8 cellular contexts compared by ENCODE assay signal in genomic region chrX:153928846-153929245, GRCh38. TPM values are rescaled to one million over a fixed set of nuclear protein-coding genes. Genes with fewer than 3 reads are reported as not detected.
DNase-seq lines count a peak whose midpoint lies in the region; ATAC-seq and TF ChIP-seq lines count a peak whose summit lies in the region.

No MANE protein-coding gene starts in this region.

- H3F3A ChIP-seq in neural cell (ENCODE audit: insufficient read depth, low read length, poor library complexity, severe bottlenecking): no peaks in the 10 kb centered on the region

- POLR2A ChIA-PET in CD4-positive, alpha-beta memory T cell (lab: Charles Lee; ENCODE audit: partially characterized antibody): interaction anchor here (0.9 to 20.6 kb wide), 10 partner anchors 10 to 134 kb away, joined by 3 to 447 read pairs (median 14); partner anchors contain the start of genes AVPR2, HCFC1, IDH3G and NAA10

- in situ Hi-C loops in astrocyte of the cerebellum (cut with HindIII; ENCODE audit: low sequenced_read_pairs): no loop called here

- H3K4me1 Mint-ChIP-seq in CD4-positive, alpha-beta memory T cell: peaks cover 6 to 63% (median 45%) of the 10 kb centered on the region in 4 donors

- peak overlapping the region; percentile 36 to 95 (median 88) for H3K4me3 Mint-ChIP-seq in CD4-positive, alpha-beta memory T cell

- no peak overlapping the region for H3K9ac ChIP-seq in HUES64 (ENCODE audit: low read depth, low read length)
- no peak overlapping the region for H3K9ac ChIP-seq in neural cell (ENCODE audit: low read length)

- peak overlapping the region; percentile 26 to 99 (median 90) for H3K27ac Mint-ChIP-seq in CD4-positive, alpha-beta memory T cell

- no peak overlapping the region for H3K4me3 ChIP-seq in CD4-positive, alpha-beta memory T cell (ENCODE audit: low read length in 2 of 2)
- peak overlapping the region; percentile 34; the same call in 1 of the 2 replicates for H3K4me3 ChIP-seq in HUES64 (ENCODE audit: low read length)
- H3K4me3 ChIP-seq in astrocyte of the cerebellum (ENCODE audit: low read depth, low read length): peak overlapping the region; percentile 24
- peak overlapping the region; percentile 49 for H3K4me3 ChIP-seq in neural cell (ENCODE audit: low read length)

- H3K4me1 ChIP-seq in CD4-positive, alpha-beta memory T cell (ENCODE audit: insufficient read depth, low read length): peaks cover 16% of the 10 kb centered on the region
- peaks cover 8% of the 10 kb centered on the region; the same call in 1 of the 2 replicates for H3K4me1 ChIP-seq in HUES64 (ENCODE audit: insufficient read depth, low read length)

- intact Hi-C loops in CD4-positive, alpha-beta memory T cell (cut with micrococcal nuclease): loop anchor here (1.0 kb wide), 2 partner anchors 135 to 205 kb away; partner anchors contain the start of genes ABCD1, BCAP31, IDH3G and SSR4

- no peaks in the 10 kb centered on the region for H4K20me1 ChIP-seq in neural cell (ENCODE audit: insufficient read depth)

- H3K9me3 ChIP-seq in CD4-positive, alpha-beta memory T cell (ENCODE audit: control insufficient read depth in 1 of 2, low read length in 2 of 2): no peaks in the 10 kb centered on the region
- H3K9me3 ChIP-seq in HUES64 (ENCODE audit: insufficient read depth, low read depth, low read length) (no peaks in the 10 kb centered on the region), neural cell (ENCODE audit: low read length) (no peaks in the 10 kb centered on the region)

- H3K36me3 ChIP-seq in CD4-positive, alpha-beta memory T cell (ENCODE audit: insufficient read depth, low read length): peaks cover 4% of the 10 kb centered on the region
- peaks cover 37% of the 10 kb centered on the region for H3K36me3 ChIP-seq in HUES64 (ENCODE audit: insufficient read depth, low read length)
- H3K36me3 ChIP-seq in neural cell (ENCODE audit: insufficient read depth, low read length): no peaks in the 10 kb centered on the region

- no peak for TF ChIP-seq EP300 in neural cell (conservative IDR thresholded peaks at IDR 0.05; ENCODE audit: poor library complexity, severe bottlenecking)

- 82% methylated on average over 8 of the region's 9 CpGs for WGBS in HUES64

- TF ChIP-seq CTCF in astrocyte of the cerebellum (IDR thresholded peaks at IDR 0.05; ENCODE audit: low read depth, low read length, missing control alignments): no peak
- no peak for TF ChIP-seq CTCF in neural cell (IDR thresholded peaks at IDR 0.05; ENCODE audit: poor library complexity, severe bottlenecking)

- no peak for TF ChIP-seq RAD21 in neural cell (conservative IDR thresholded peaks at IDR 0.05)

- H3K36me3 Mint-ChIP-seq in CD4-positive, alpha-beta memory T cell: peaks cover 5 to 24% of the 10 kb centered on the region in 2 donors

- H3K27ac ChIP-seq in CD4-positive, alpha-beta memory T cell (ENCODE audit: low read depth, low read length): peak overlapping the region; percentile 10
- no peak overlapping the region for H3K27ac ChIP-seq in HUES64 (ENCODE audit: low read depth, low read length)
- peak overlapping the region; percentile 64 for H3K27ac ChIP-seq in neural cell (ENCODE audit: low read length)

- ATAC-seq in GM21360 (IDR thresholded peaks at IDR 0.05; ENCODE audit: unreplicated experiment): no peak

- no peak overlapping the region for H3K4me2 ChIP-seq in neural cell (ENCODE audit: low read length)

- no peak overlapping the region for H2AFZ ChIP-seq in neural cell (ENCODE audit: low read depth, low read length)

- H3K9me3 Mint-ChIP-seq in CD4-positive, alpha-beta memory T cell: no peaks in the 10 kb centered on the region

- no peaks in the 10 kb centered on the region for H3K27me3 Mint-ChIP-seq in CD4-positive, alpha-beta memory T cell

- CTCF ChIA-PET in CD4-positive, alpha-beta memory T cell (lab: Charles Lee; ENCODE audit: partially characterized antibody): interaction anchor here (0.7 to 14.9 kb wide), 5 partner anchors 8 to 896 kb away, joined by 3 to 290 read pairs (median 4); partner anchors contain the start of genes PLXNB3 and RENBP

- H3K27me3 ChIP-seq in CD4-positive, alpha-beta memory T cell (ENCODE audit: insufficient read depth, low read length): no peaks in the 10 kb centered on the region
- H3K27me3 ChIP-seq in HUES64 (ENCODE audit: insufficient read depth, low read length): no peaks in the 10 kb centered on the region
- H3K27me3 ChIP-seq in neural cell (ENCODE audit: insufficient read depth, low read depth, low read length): no peaks in the 10 kb centered on the region

- no peaks in the 10 kb centered on the region for H3K79me2 ChIP-seq in neural cell (replicated peaks; ENCODE audit: insufficient read depth, low read length)

- DNase-seq in CD4-positive, alpha-beta memory T cell: no peak
- DNase-seq in astrocyte of the cerebellum (ENCODE audit: low read depth): no peak
- DNase-seq in NCI-H774 (lab: John Stamatoyannopoulos, UW): no peak
- DNase-seq in NCI-H510A treated with DMSO at 0.1 percent for 48 hours (lab: John Stamatoyannopoulos, UW): no peak
- no peak for DNase-seq in NCI-H2227 (lab: John Stamatoyannopoulos, UW; ENCODE audit: unreplicated experiment)

- H3K9me2 ChIP-seq in neural cell (ENCODE audit: insufficient read depth, low read length): no peaks in the 10 kb centered on the region

TF ChIP-seq in neural cell, 6 proteins besides CTCF, POLR2A, EP300 and RAD21:
- TF ChIP-seq SMC3 (conservative IDR thresholded peaks at IDR 0.05; ENCODE audit: poor library complexity) (no peak), REST (IDR thresholded peaks at IDR 0.05; ENCODE audit: borderline replicate concordance) (no peak), TAF1 (IDR thresholded peaks at IDR 0.05; ENCODE audit: low read depth) (no peak), EZH2 (IDR thresholded peaks at IDR 0.05; ENCODE audit: borderline replicate concordance, insufficient read depth, low read length, poor library complexity, severe bottlenecking) (no peak), MXI1 (conservative IDR thresholded peaks at IDR 0.05; ENCODE audit: poor library complexity, severe bottlenecking) (no peak), POLR2AphosphoS5 (IDR thresholded peaks at IDR 0.05) (no peak)

RNA-seq across cellular contexts. Expression of gene ARHGAP4, which starts 2.8 kb away (rescaled TPM):
- 100 to 1,000 TPM; 327 to 330 TPM for total RNA-seq in CD4-positive, alpha-beta memory T cell
- polyA plus RNA-seq in CD4-positive, alpha-beta memory T cell: 100 to 1,000 TPM in 1 of 2 donors, 10 to 100 TPM in 1; 65.4 to 117 TPM
- 15.3 TPM for polyA plus RNA-seq in HUES64 (2013, experiment 1 of 2)
- polyA plus RNA-seq in HUES64 (2013, experiment 2 of 2): 18.2 TPM
- 11.2 and 12.1 TPM in 2 replicates for polyA plus RNA-seq in neural cell
- polyA minus RNA-seq in neural cell: 2.9 and 5.3 TPM in 2 replicates

RNA-seq across cellular contexts. Expression of gene NAA10, which starts 6.0 kb away (rescaled TPM):
- total RNA-seq in CD4-positive, alpha-beta memory T cell: 10 to 100 TPM; 88.9 to 94.9 TPM
- polyA plus RNA-seq in CD4-positive, alpha-beta memory T cell: 10 to 100 TPM; 57.6 to 96.3 TPM
- polyA plus RNA-seq in HUES64 (2013, experiment 1 of 2): 88.5 TPM
- polyA plus RNA-seq in HUES64 (2013, experiment 2 of 2): 80.7 TPM
- 117 and 159 TPM in 2 replicates for polyA plus RNA-seq in neural cell
- polyA minus RNA-seq in neural cell: 35.5 and 40.4 TPM in 2 replicates

RNA-seq across cellular contexts. Expression of gene RENBP, which starts 15.6 kb away (rescaled TPM):
- 10 to 100 TPM; 17.2 to 21.3 TPM for total RNA-seq in CD4-positive, alpha-beta memory T cell
- polyA plus RNA-seq in CD4-positive, alpha-beta memory T cell: under 1 TPM in 1 of 2 donors, not detected in 1; 0.65 TPM
- polyA plus RNA-seq in HUES64 (2013, experiment 1 of 2): 5.8 TPM
- polyA plus RNA-seq in HUES64 (2013, experiment 2 of 2): 6.9 TPM
- polyA plus RNA-seq in neural cell: 0.89 and 2.5 TPM in 2 replicates
- polyA minus RNA-seq in neural cell: 1.2 and 2.4 TPM in 2 replicates

RNA-seq across cellular contexts. Expression of gene AVPR2, which starts 24.4 kb away (rescaled TPM):
- not detected for total RNA-seq in CD4-positive, alpha-beta memory T cell
- polyA plus RNA-seq in CD4-positive, alpha-beta memory T cell: under 1 TPM in 1 of 2 donors, not detected in 1; 0.15 TPM
- polyA plus RNA-seq in HUES64 (2013, experiment 1 of 2): not detected
- polyA plus RNA-seq in HUES64 (2013, experiment 2 of 2): not detected
- not detected in 2 replicates for polyA plus RNA-seq in neural cell
- not detected in 2 replicates for polyA minus RNA-seq in neural cell

RNA-seq across cellular contexts. Expression of gene HCFC1, which starts 42.8 kb away (rescaled TPM):
- total RNA-seq in CD4-positive, alpha-beta memory T cell: 10 to 100 TPM; 52.6 to 53.4 TPM
- polyA plus RNA-seq in CD4-positive, alpha-beta memory T cell: 10 to 100 TPM in 1 of 2 donors, 1 to 10 TPM in 1; 1.6 to 14.9 TPM
- 59.9 TPM for polyA plus RNA-seq in HUES64 (2013, experiment 1 of 2)
- 64.5 TPM for polyA plus RNA-seq in HUES64 (2013, experiment 2 of 2)
- polyA plus RNA-seq in neural cell: 7.3 and 10.3 TPM in 2 replicates
- 25.5 and 29.9 TPM in 2 replicates for polyA minus RNA-seq in neural cell

Comparison
In these comparisons a context has a peak if more than half of its experiments do, and no peak if none do; other contexts are left out.
1. H3K4me3 ChIP-seq: peak in HUES64 (single experiment), astrocyte of the cerebellum (single experiment) and neural cell (single experiment); none in CD4-positive, alpha-beta memory T cell (0 of 2).